ENCODE assay signal across 8 cellular contexts in genomic region chr1:244048566-244049141, GRCh38. TPM values are rescaled to one million over a fixed set of nuclear protein-coding genes. Genes with fewer than 3 reads are reported as not detected.
A peak's percentile ranks its signal among the peaks of the same experiment; 100 is the strongest.
DNase-seq lines count a peak whose midpoint lies in the region; ATAC-seq and TF ChIP-seq lines count a peak whose summit lies in the region.

No MANE protein-coding gene starts in this region.

- no peak for TF ChIP-seq CTCF in chondrocyte (IDR thresholded peaks at IDR 0.05)
- TF ChIP-seq CTCF in neutrophil (IDR thresholded peaks at IDR 0.05), result no peak

- no peaks in the 10 kb centered on the region for H3K27me3 Mint-ChIP-seq in chondrocyte (ENCODE audit: low read depth)

- H3K36me3 ChIP-seq in neutrophil, result peaks cover 2% of the 10 kb centered on the region

- ATAC-seq in HG02763 (IDR thresholded peaks at IDR 0.05; ENCODE audit: unreplicated experiment), result no peak
- ATAC-seq in GM19467 (IDR thresholded peaks at IDR 0.05; ENCODE audit: unreplicated experiment), result no peak

- no peaks in the 10 kb centered on the region for H3K27me3 ChIP-seq in neutrophil

- no peaks in the 10 kb centered on the region for H3K9me3 Mint-ChIP-seq in chondrocyte (ENCODE audit: low read depth)

- peaks cover 19% of the 10 kb centered on the region for H3K4me1 Mint-ChIP-seq in chondrocyte (ENCODE audit: low read depth)

- H3K4me3 Mint-ChIP-seq in chondrocyte (ENCODE audit: unreplicated experiment), result peak overlapping the region; percentile 34

- no peak overlapping the region for H3K27ac Mint-ChIP-seq in chondrocyte (ENCODE audit: unreplicated experiment)

- peak overlapping the region; percentile 99 for H3K27ac ChIP-seq in neutrophil

- peaks cover 3% of the 10 kb centered on the region for H3K36me3 Mint-ChIP-seq in chondrocyte (ENCODE audit: low read depth)

- H3K9me3 ChIP-seq in neutrophil, result no peaks in the 10 kb centered on the region

- H3K4me3 ChIP-seq in Jurkat, Clone E6-1 (ENCODE audit: low read length), result peak overlapping the region; percentile 72
- peak overlapping the region; percentile 95 to 96 for H3K4me3 ChIP-seq in neutrophil (ENCODE audit: low read depth in 1 of 2, low read length in 1 of 2)

- H3K4me1 ChIP-seq in neutrophil (ENCODE audit: control insufficient read depth in 1 of 2, insufficient read depth in 1 of 2, low read depth in 1 of 2, low read length in 1 of 2), result peaks cover 46 to 51% of the 10 kb centered on the region in 2 experiments

- DNase-seq in COR-L47 (lab: John Stamatoyannopoulos, UW), result peak; percentile 37
- no peak for DNase-seq in Jurkat, Clone E6-1 (ENCODE audit: low read depth, low spot score)
- no peak for DNase-seq in chondrocyte (ENCODE audit: low spot score)
- no peak for DNase-seq in Ammon's horn (ENCODE audit: low spot score)
- no peak for DNase-seq in EL

RNA-seq across cellular contexts. Expression of gene ZBTB18, which starts 2.4 kb away (rescaled TPM):
- polyA plus RNA-seq in Jurkat, Clone E6-1 (2012; ENCODE audit: insufficient read depth, insufficient read length), result 10.9 TPM
- total RNA-seq in chondrocyte, result 21.1 to 21.5 TPM (median 21.2 TPM) in 3 replicates
